8 cellular contexts compared by ENCODE assay signal in genomic region chr20:4740774-4741431, GRCh38. TPM values are rescaled to one million over a fixed set of nuclear protein-coding genes. Genes with fewer than 3 reads are reported as not detected.
A peak's percentile ranks its signal among the peaks of the same experiment; 100 is the strongest.
DNase-seq lines count a peak whose midpoint lies in the region; ATAC-seq and TF ChIP-seq lines count a peak whose summit lies in the region.

No MANE protein-coding gene starts in this region.

- no peaks in the 10 kb centered on the region for H3K79me2 ChIP-seq in parathyroid adenoma

- no peak overlapping the region for H3K9ac ChIP-seq in parathyroid adenoma

- H3K36me3 Mint-ChIP-seq in activated CD8-positive, alpha-beta memory T cell treated with anti-CD3 and anti-CD28 coated beads, Interleukin-2, amount 10 ng/mL, durations not matched to agents 7 days and 5 days: no peaks in the 10 kb centered on the region

- H3K4me1 Mint-ChIP-seq in activated CD8-positive, alpha-beta memory T cell treated with anti-CD3 and anti-CD28 coated beads, Interleukin-2, amount 10 ng/mL, durations not matched to agents 7 days and 5 days: no peaks in the 10 kb centered on the region

- TF ChIP-seq CTCF in parathyroid adenoma (IDR thresholded peaks at IDR 0.05): peak; percentile 52

- H3K36me3 ChIP-seq in parathyroid adenoma (ENCODE audit: control insufficient read depth, insufficient read depth, low read length): no peaks in the 10 kb centered on the region

- no peak overlapping the region for H2AFZ ChIP-seq in parathyroid adenoma

- H3K27me3 Mint-ChIP-seq in activated CD8-positive, alpha-beta memory T cell treated with anti-CD3 and anti-CD28 coated beads, Interleukin-2, amount 10 ng/mL, durations not matched to agents 7 days and 5 days: peaks cover 16% of the 10 kb centered on the region

- no peak overlapping the region for H3K4me2 ChIP-seq in parathyroid adenoma (ENCODE audit: low read length)

- ATAC-seq in activated CD8-positive, alpha-beta memory T cell treated with anti-CD3 and anti-CD28 coated beads, Interleukin-2, amount 10 ng/mL, durations not matched to agents 7 days and 5 days: peak; percentile 49
- ATAC-seq in esophagus mucosa: peak; percentile 41
- no peak for ATAC-seq in GM18519 (IDR thresholded peaks at IDR 0.05; ENCODE audit: low FRiP score, unreplicated experiment)

- no peaks in the 10 kb centered on the region for H3K27me3 ChIP-seq in parathyroid adenoma (ENCODE audit: control insufficient read depth, insufficient read depth, low read length)

- CTCF ChIA-PET in activated CD8-positive, alpha-beta memory T cell treated with anti-CD3 and anti-CD28 coated beads, Interleukin-2, amount 10 ng/mL, durations not matched to agents 7 days and 5 days (lab: Charles Lee): interaction anchor here (0.9 to 2.8 kb wide), 23 partner anchors 12 to 630 kb away, joined by 3 to 20 read pairs (median 4); no protein-coding TSS in a partner anchor

- no peak overlapping the region for H3K27ac Mint-ChIP-seq in activated CD8-positive, alpha-beta memory T cell treated with anti-CD3 and anti-CD28 coated beads, Interleukin-2, amount 10 ng/mL, durations not matched to agents 7 days and 5 days

- H3K27ac ChIP-seq in parathyroid adenoma: no peak overlapping the region

- no peak overlapping the region for H3K4me3 Mint-ChIP-seq in activated CD8-positive, alpha-beta memory T cell treated with anti-CD3 and anti-CD28 coated beads, Interleukin-2, amount 10 ng/mL, durations not matched to agents 7 days and 5 days

- no peak overlapping the region for H3K4me3 ChIP-seq in parathyroid adenoma (ENCODE audit: low read depth, low read length)

- no peaks in the 10 kb centered on the region for H3K9me3 ChIP-seq in parathyroid adenoma (ENCODE audit: control insufficient read depth, low read length)

- no peaks in the 10 kb centered on the region for H3K4me1 ChIP-seq in parathyroid adenoma

- DNase-seq in NK-92 treated with Interleukin-12 subunit alpha and Interleukin-12 subunit beta, amount 100 ng/mL, for 24 hours (lab: John Stamatoyannopoulos, UW): peak; percentile 24
- DNase-seq in NK-92 (lab: John Stamatoyannopoulos, UW; ENCODE audit: unreplicated experiment) (no peak), NCI-H748 treated with DMSO at 0.1 percent for 48 hours (lab: John Stamatoyannopoulos, UW) (peak; percentile 5), kidney glomerular epithelial cell (lab: John Stamatoyannopoulos, UW) (no peak)
- DNase-seq in activated CD8-positive, alpha-beta memory T cell treated with anti-CD3 and anti-CD28 coated beads, Interleukin-2, amount 10 ng/mL, durations not matched to agents 7 days and 5 days: peak; percentile 76

- H3K9me3 Mint-ChIP-seq in activated CD8-positive, alpha-beta memory T cell treated with anti-CD3 and anti-CD28 coated beads, Interleukin-2, amount 10 ng/mL, durations not matched to agents 7 days and 5 days (ENCODE audit: low read depth): no peaks in the 10 kb centered on the region

RNA-seq across cellular contexts. Expression of gene PRND, which starts 19.2 kb away (rescaled TPM):
- not detected for total RNA-seq in activated CD8-positive, alpha-beta memory T cell treated with anti-CD3 and anti-CD28 coated beads, Interleukin-2, amount 10 ng/mL, durations not matched to agents 7 days and 5 days
- not detected for total RNA-seq in esophagus mucosa

RNA-seq across cellular contexts. Expression of gene PRNP, which starts 54.6 kb away (rescaled TPM):
- total RNA-seq in activated CD8-positive, alpha-beta memory T cell treated with anti-CD3 and anti-CD28 coated beads, Interleukin-2, amount 10 ng/mL, durations not matched to agents 7 days and 5 days: 10 to 100 TPM; 37.4 to 50.4 TPM
- 75.6 TPM for total RNA-seq in esophagus mucosa

Comparison
In these comparisons a context has a peak if more than half of its experiments do, and no peak if none do; other contexts are left out.
1. DNase-seq: peak in NK-92 treated with Interleukin-12 subunit alpha and Interleukin-12 subunit beta, amount 100 ng/mL, for 24 hours (single experiment), NCI-H748 treated with DMSO at 0.1 percent for 48 hours (single experiment) and activated CD8-positive, alpha-beta memory T cell treated with anti-CD3 and anti-CD28 coated beads, Interleukin-2, amount 10 ng/mL, durations not matched to agents 7 days and 5 days (single experiment); none in NK-92 (single experiment) and kidney glomerular epithelial cell (single experiment).